In the genomic region with DNA sequence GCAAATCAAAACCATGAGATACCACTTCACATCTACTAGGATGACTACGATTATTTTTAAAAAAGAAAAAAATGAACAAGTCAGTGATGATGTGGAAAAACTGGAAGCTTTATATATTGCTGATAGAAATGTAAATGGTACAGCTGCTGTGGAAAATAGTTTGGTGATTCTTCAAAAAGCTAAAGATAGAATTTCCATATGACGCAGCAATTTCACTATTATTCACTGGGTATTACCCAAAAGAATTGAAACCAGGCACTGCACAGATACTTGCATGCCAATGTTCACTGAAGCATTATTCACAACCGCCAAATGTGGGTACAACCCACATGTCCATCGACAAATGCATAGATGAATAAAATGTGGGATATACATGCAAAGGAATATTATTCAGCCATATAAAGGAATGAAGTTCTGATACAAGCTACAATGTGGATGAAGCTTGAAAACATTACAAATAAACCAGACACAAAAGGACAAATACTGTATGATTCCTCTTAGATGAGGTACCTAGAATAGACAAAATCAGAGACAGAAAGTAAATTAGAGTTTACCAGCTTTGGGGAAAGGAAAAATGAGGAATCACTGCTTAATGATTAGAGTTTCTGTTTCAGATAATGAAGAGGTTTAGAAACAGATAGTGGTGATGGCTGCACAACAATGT, we compare ENCODE assay signal across 11 cellular contexts. TPM values are rescaled to one million over a fixed set of nuclear protein-coding genes. Genes with fewer than 3 reads are reported as not detected.
DNase-seq lines count a peak whose midpoint lies in the region; ATAC-seq, FAIRE-seq and TF ChIP-seq lines count a peak whose summit lies in the region.
"Had no signal": no experiment of that assay in that cellular context is flagged by ENCODE, and none has a peak within 500 bp of the region (broad histone marks: within the 10 kb centered on the region; RNA-seq: fewer than 3 reads in every experiment).

No MANE protein-coding gene starts in this region.

- FAIRE-seq in GM12892 (lab: Jason Lieb, UNC) (peak; percentile 97), urothelium cell line (lab: Jason Lieb, UNC) (no peak)

- DNase-seq in GM12892 (ENCODE audit: insufficient read length), result no peak
- DNase-seq in sciatic nerve (ENCODE audit: low spot score), result no peak
- DNase-seq in urothelium cell line (ENCODE audit: low spot score), result no peak
- DNase-seq in COR-L47 (lab: John Stamatoyannopoulos, UW), result no peak
- no peak for DNase-seq in OCI-LY7 (ENCODE audit: low spot score)
- DNase-seq: left colon, OCI-M1 had no signal

- H3K27ac ChIP-seq in OCI-LY7 (ENCODE audit: low read depth, low read length, poor library complexity, severe bottlenecking), result no peak overlapping the region
- H3K27ac ChIP-seq: VCaP had no signal

- intact Hi-C loops in sciatic nerve (cut with DNase I) (no loop called here), OCI-LY7 (cut with micrococcal nuclease; ENCODE audit: unreplicated experiment) (no loop called here)

- no peaks in the 10 kb centered on the region for H3K79me2 ChIP-seq in OCI-LY7 (ENCODE audit: insufficient read depth, low read depth, low read length)

- no peaks in the 10 kb centered on the region for H3K9me3 ChIP-seq in OCI-LY7 (ENCODE audit: low read length)

- TF ChIP-seq POLR2A in GM12892 (IDR thresholded peaks at IDR 0.05; ENCODE audit: low read depth, low read length), result no peak

- no peak overlapping the region for H2AFZ ChIP-seq in OCI-LY7 (ENCODE audit: low read length)

- no peaks in the 10 kb centered on the region for H3K4me1 ChIP-seq in OCI-LY7 (ENCODE audit: insufficient read depth, low read length, poor library complexity, severe bottlenecking)

- no peak overlapping the region for H3K4me3 ChIP-seq in OCI-LY7 (ENCODE audit: low read depth, low read length, poor library complexity, severe bottlenecking)

- CTCF ChIA-PET in OCI-LY7 (lab: Charles Lee; ENCODE audit: unreplicated experiment), result no interaction called here

- no TSS peak for BruUV-seq in OCI-LY7 (replicated peaks; lab: Mats Ljungman, UMichigan)

- POLR2A ChIA-PET in OCI-LY7 (lab: Charles Lee), result interaction anchor here (0.9 to 2.2 kb wide), 3 partner anchors 11 to 93 kb away, joined by 3 to 5 read pairs (median 4); partner anchors contain the start of gene RTTN

- ATAC-seq in GM19025 (IDR thresholded peaks at IDR 0.05; ENCODE audit: low read depth, unreplicated experiment) (peak; percentile 86), HG02678 (IDR thresholded peaks at IDR 0.05; ENCODE audit: unreplicated experiment) (peak; percentile 82), HG03520 (IDR thresholded peaks at IDR 0.05; ENCODE audit: unreplicated experiment) (peak; percentile 86), sciatic nerve (no peak)

- no peaks in the 10 kb centered on the region for H3K9me2 ChIP-seq in OCI-LY7 (ENCODE audit: insufficient read depth, low read length)

- H4K20me1 ChIP-seq in OCI-LY7 (ENCODE audit: insufficient read depth, low read length), result no peaks in the 10 kb centered on the region

- no peak for TF ChIP-seq CTCF in OCI-LY7 (conservative IDR thresholded peaks at IDR 0.05; ENCODE audit: low read length)

- no peak overlapping the region for H3K4me2 ChIP-seq in OCI-LY7 (ENCODE audit: low read length)

- H3K36me3 ChIP-seq in OCI-LY7 (ENCODE audit: insufficient read depth, low read length), result peaks cover 73% of the 10 kb centered on the region

RNA-seq across cellular contexts. Expression of gene RTTN, which starts 11.1 kb away (rescaled TPM):
- polyA plus RNA-seq in GM12892 (2012; ENCODE audit: missing spikeins), result 18.4 TPM
- total RNA-seq in sciatic nerve (25.3 TPM), OCI-LY7 (2022) (19.8 and 23.0 TPM in 2 replicates)
- total RNA-seq in OCI-LY7 (2014; rRNA removed; shearing (Covaris generic)), result 20.5 and 29.7 TPM in 2 replicates
